Comparison of ENCODE assay signal across 30 cellular contexts in the genomic region with DNA sequence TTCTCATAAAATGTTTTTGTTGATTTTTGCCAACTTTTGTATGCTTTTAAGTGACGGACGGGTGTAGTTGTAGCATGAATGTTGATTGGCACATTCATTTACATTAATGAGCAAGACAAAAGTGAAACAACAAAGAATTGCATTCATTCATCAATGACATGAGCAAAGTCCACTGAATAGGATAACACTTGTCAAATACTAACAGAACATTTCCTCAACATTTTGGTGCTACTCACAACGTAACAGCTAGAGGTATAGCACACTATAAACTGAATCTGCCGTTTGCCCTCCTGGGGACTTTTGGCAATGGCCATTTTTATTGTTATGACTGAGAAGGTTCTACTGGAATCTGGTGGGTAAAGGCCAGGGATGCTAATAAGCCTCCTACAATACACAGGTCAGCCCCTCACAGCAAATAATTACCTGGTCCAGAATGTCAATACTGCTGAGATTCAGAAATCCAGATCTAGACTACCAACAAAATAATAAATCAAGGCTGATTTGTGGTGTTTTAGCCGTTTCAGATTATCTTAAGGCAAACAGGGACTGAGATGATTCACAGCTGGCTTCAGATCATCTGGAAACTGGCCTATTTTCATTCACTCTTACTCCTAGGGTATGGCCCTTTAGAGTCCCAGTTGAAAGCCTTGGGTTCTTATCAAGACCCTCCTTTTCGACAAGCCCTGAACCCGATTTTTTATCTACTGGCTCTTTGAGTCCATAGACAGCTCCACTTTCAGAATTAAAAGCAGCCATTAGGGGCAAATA. TPM values are rescaled to one million over a fixed set of nuclear protein-coding genes. Genes with fewer than 3 reads are reported as not detected.
DNase-seq lines count a peak whose midpoint lies in the region; ATAC-seq, FAIRE-seq and TF ChIP-seq lines count a peak whose summit lies in the region.
"Had no signal": no experiment of that assay in that cellular context is flagged by ENCODE, and none has a peak within 500 bp of the region (broad histone marks: within the 10 kb centered on the region; RNA-seq: fewer than 3 reads in every experiment).

No MANE protein-coding gene starts in this region.

- no peak overlapping the region for H3K4me3 Mint-ChIP-seq in astrocyte (ENCODE audit: unreplicated experiment)
- H3K4me3 Mint-ChIP-seq: activated naive CD8-positive, alpha-beta T cell treated with anti-CD3 and anti-CD28 coated beads, Interleukin-2, amount 50 U/mL, for 24 hours; activated T-cell treated with anti-CD3 and anti-CD28 coated beads, Interleukin-2, amount 50 U/mL, for 24 hours; effector memory CD8-positive, alpha-beta T cell had no signal

- no peaks in the 10 kb centered on the region for H3K79me2 ChIP-seq in astrocyte (ENCODE audit: insufficient read depth, low read length)

- H2AFZ ChIP-seq in astrocyte (ENCODE audit: low read depth, low read length) = no peak overlapping the region
- H2AFZ ChIP-seq: PC-9 had no signal

- no peaks in the 10 kb centered on the region for H3K9me3 Mint-ChIP-seq in astrocyte (ENCODE audit: unreplicated experiment)
- H3K9me3 Mint-ChIP-seq: activated naive CD8-positive, alpha-beta T cell treated with anti-CD3 and anti-CD28 coated beads, Interleukin-2, amount 50 U/mL, for 24 hours; activated T-cell treated with anti-CD3 and anti-CD28 coated beads, Interleukin-2, amount 50 U/mL, for 24 hours; effector memory CD8-positive, alpha-beta T cell had no signal

- H3K9ac ChIP-seq in astrocyte (ENCODE audit: low read length) = no peak overlapping the region

- no peak for TF ChIP-seq POLR2A in heart left ventricle (IDR thresholded peaks at IDR 0.05)

- no peaks in the 10 kb centered on the region for H3K9me3 ChIP-seq in heart left ventricle
- no peaks in the 10 kb centered on the region for H3K9me3 ChIP-seq in astrocyte (ENCODE audit: insufficient read depth, low read depth, low read length)
- H3K9me3 ChIP-seq: BE2C had no signal

- 66 to 73% (median 68%) methylated on average over 7 of the region's 7 CpGs for WGBS in heart left ventricle, 4 donors

- intact Hi-C loops in left ventricle myocardium superior (cut with micrococcal nuclease) (no loop called here), heart left ventricle (cut with DNase I) (no loop called here)

- no peaks in the 10 kb centered on the region for H3K36me3 ChIP-seq in heart left ventricle
- H3K36me3 ChIP-seq in astrocyte (ENCODE audit: insufficient read depth, low read length) = no peaks in the 10 kb centered on the region
- H3K36me3 ChIP-seq: BE2C had no signal

- no peaks in the 10 kb centered on the region for H4K20me1 ChIP-seq in astrocyte (ENCODE audit: insufficient read depth, low read length)

- DNase-seq in left ventricle myocardium superior (no peak), heart left ventricle (no peak), astrocyte (ENCODE audit: low read depth) (peak; percentile 62), fibroblast of villous mesenchyme (ENCODE audit: low read depth) (peak; percentile 24), NK-92 (lab: John Stamatoyannopoulos, UW; ENCODE audit: unreplicated experiment) (no peak), NCI-H446 (lab: John Stamatoyannopoulos, UW) (no peak)
- DNase-seq: activated CD4-positive, CD25-positive, alpha-beta regulatory T cell treated with anti-CD3 and anti-CD28 coated beads, Interleukin-2, amount 50 U/mL, for 72 hours; activated gamma-delta T cell treated with Interleukin-2 at 50 U/mL for 16 hours; activated naive CD8-positive, alpha-beta T cell treated with anti-CD3 and anti-CD28 coated beads, Interleukin-2, amount 50 U/mL, for 24 hours; activated T-cell treated with anti-CD3 and anti-CD28 coated beads, Interleukin-2, amount 50 U/mL, for 24 hours; BE2C; DMS153; effector memory CD8-positive, alpha-beta T cell; GDM1; HCEC 1CT; kidney; NCI-H1105; NCI-H2029; PC-9; posterior cingulate gyrus; T-helper 1 cell; trophoblast cell had no signal

- H3K36me3 Mint-ChIP-seq in astrocyte (ENCODE audit: low read depth, unreplicated experiment) = no peaks in the 10 kb centered on the region

- H3K27ac ChIP-seq in heart left ventricle (peak overlapping the region in 2 of 12 donors; percentile 26 to 32), astrocyte (ENCODE audit: low read depth, low read length) (no peak overlapping the region)
- H3K27ac ChIP-seq: coronary artery, PC-9 had no signal

- FAIRE-seq in astrocyte (lab: Jason Lieb, UNC) = no peak
- FAIRE-seq: A204.1, bronchial epithelial cell, kidney, TTC549 had no signal

- H3K27me3 ChIP-seq in heart left ventricle = no peaks in the 10 kb centered on the region
- H3K27me3 ChIP-seq in astrocyte (ENCODE audit: insufficient read depth, low read length) = peaks cover 5% of the 10 kb centered on the region

- no peak for TF ChIP-seq CTCF in heart left ventricle (IDR thresholded peaks at IDR 0.05)
- no peak for TF ChIP-seq CTCF in astrocyte (IDR thresholded peaks at IDR 0.05; ENCODE audit: insufficient read depth, low read depth, low read length)
- TF ChIP-seq CTCF in fibroblast of villous mesenchyme (IDR thresholded peaks at IDR 0.05; ENCODE audit: insufficient read depth, low read depth, low read length) = no peak

- no peak overlapping the region for H3K27ac Mint-ChIP-seq in astrocyte (ENCODE audit: unreplicated experiment)
- H3K27ac Mint-ChIP-seq: activated naive CD8-positive, alpha-beta T cell treated with anti-CD3 and anti-CD28 coated beads, Interleukin-2, amount 50 U/mL, for 24 hours; activated T-cell treated with anti-CD3 and anti-CD28 coated beads, Interleukin-2, amount 50 U/mL, for 24 hours; effector memory CD8-positive, alpha-beta T cell had no signal

- ATAC-seq in left ventricle myocardium superior (peak; percentile 56), heart left ventricle (no peak), HG03280 (IDR thresholded peaks at IDR 0.05; ENCODE audit: unreplicated experiment) (no peak), SK-N-SH treated with all-trans-retinoic acid at 6 μM for 48 hours (no peak)
- ATAC-seq: activated naive CD8-positive, alpha-beta T cell treated with anti-CD3 and anti-CD28 coated beads, Interleukin-2, amount 50 U/mL, for 24 hours; effector memory CD8-positive, alpha-beta T cell; esophagus mucosa had no signal

- H3K4me1 Mint-ChIP-seq in astrocyte (ENCODE audit: low read depth, unreplicated experiment) = peaks cover 4% of the 10 kb centered on the region
- H3K4me1 Mint-ChIP-seq: activated naive CD8-positive, alpha-beta T cell treated with anti-CD3 and anti-CD28 coated beads, Interleukin-2, amount 50 U/mL, for 24 hours had no signal

- no peak overlapping the region for H3K4me3 ChIP-seq in heart left ventricle
- H3K4me3 ChIP-seq in astrocyte (ENCODE audit: insufficient read depth, low read depth, low read length) = no peak overlapping the region
- no peak overlapping the region for H3K4me3 ChIP-seq in fibroblast of villous mesenchyme (ENCODE audit: low read depth, low read length)
- H3K4me3 ChIP-seq: coronary artery, lung, PC-9 had no signal

- peaks cover 0 to 4% (median 0%) of the 10 kb centered on the region in 12 donors for H3K4me1 ChIP-seq in heart left ventricle
- no peaks in the 10 kb centered on the region for H3K4me1 ChIP-seq in astrocyte (ENCODE audit: insufficient read depth, low read length)
- H3K4me1 ChIP-seq: BE2C had no signal

- no peak overlapping the region for H3K4me2 ChIP-seq in astrocyte (ENCODE audit: low read length)
- H3K4me2 ChIP-seq: PC-9 had no signal

- peaks cover 18% of the 10 kb centered on the region for H3K27me3 Mint-ChIP-seq in astrocyte (ENCODE audit: low read depth, unreplicated experiment)

TF ChIP-seq in SK-N-SH treated with all-trans-retinoic acid at 6 μM for 48 hours, 23 proteins besides CTCF, POLR2A, EP300 and RAD21:
- TF ChIP-seq BACH2 (CRISPR knock-in tag; IDR thresholded peaks at IDR 0.05; ENCODE audit: borderline replicate concordance) = no peak
- TF ChIP-seq ARNTL (CRISPR knock-in tag; IDR thresholded peaks at IDR 0.05; ENCODE audit: borderline replicate concordance, low read depth) = no peak
- no peak for TF ChIP-seq TCF4 (CRISPR knock-in tag; IDR thresholded peaks at IDR 0.05; ENCODE audit: borderline replicate concordance)
- no peak for TF ChIP-seq TOX (CRISPR knock-in tag; IDR thresholded peaks at IDR 0.05; ENCODE audit: borderline replicate concordance)
- TF ChIP-seq, protein P1, sequence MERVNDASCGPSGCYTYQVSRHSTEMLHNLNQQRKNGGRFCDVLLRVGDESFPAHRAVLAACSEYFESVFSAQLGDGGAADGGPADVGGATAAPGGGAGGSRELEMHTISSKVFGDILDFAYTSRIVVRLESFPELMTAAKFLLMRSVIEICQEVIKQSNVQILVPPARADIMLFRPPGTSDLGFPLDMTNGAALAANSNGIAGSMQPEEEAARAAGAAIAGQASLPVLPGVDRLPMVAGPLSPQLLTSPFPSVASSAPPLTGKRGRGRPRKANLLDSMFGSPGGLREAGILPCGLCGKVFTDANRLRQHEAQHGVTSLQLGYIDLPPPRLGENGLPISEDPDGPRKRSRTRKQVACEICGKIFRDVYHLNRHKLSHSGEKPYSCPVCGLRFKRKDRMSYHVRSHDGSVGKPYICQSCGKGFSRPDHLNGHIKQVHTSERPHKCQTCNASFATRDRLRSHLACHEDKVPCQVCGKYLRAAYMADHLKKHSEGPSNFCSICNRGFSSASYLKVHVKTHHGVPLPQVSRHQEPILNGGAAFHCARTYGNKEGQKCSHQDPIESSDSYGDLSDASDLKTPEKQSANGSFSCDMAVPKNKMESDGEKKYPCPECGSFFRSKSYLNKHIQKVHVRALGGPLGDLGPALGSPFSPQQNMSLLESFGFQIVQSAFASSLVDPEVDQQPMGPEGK (CRISPR knock-in tag; IDR thresholded peaks at IDR 0.05; ENCODE audit: borderline replicate concordance) = no peak
- TF ChIP-seq, protein P2, sequence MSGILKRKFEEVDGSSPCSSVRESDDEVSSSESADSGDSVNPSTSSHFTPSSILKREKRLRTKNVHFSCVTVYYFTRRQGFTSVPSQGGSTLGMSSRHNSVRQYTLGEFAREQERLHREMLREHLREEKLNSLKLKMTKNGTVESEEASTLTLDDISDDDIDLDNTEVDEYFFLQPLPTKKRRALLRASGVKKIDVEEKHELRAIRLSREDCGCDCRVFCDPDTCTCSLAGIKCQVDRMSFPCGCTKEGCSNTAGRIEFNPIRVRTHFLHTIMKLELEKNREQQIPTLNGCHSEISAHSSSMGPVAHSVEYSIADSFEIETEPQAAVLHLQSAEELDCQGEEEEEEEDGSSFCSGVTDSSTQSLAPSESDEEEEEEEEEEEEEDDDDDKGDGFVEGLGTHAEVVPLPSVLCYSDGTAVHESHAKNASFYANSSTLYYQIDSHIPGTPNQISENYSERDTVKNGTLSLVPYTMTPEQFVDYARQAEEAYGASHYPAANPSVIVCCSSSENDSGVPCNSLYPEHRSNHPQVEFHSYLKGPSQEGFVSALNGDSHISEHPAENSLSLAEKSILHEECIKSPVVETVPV (CRISPR knock-in tag; IDR thresholded peaks at IDR 0.05) = no peak
- no peak for TF ChIP-seq ESRRG (CRISPR knock-in tag; IDR thresholded peaks at IDR 0.05)
- TF ChIP-seq ZFP3 (CRISPR knock-in tag; IDR thresholded peaks at IDR 0.05) = no peak

RNA-seq across cellular contexts. Expression of a gene that starts 22.5 kb away (rescaled TPM):
- total RNA-seq in left ventricle myocardium superior = 5.5 TPM
- 10 to 100 TPM in 1 of 9 donors, 1 to 10 TPM in 8; 1.9 to 25.5 (median 4.3) TPM for total RNA-seq in heart left ventricle
- 1 to 10 TPM; 4.4 to 5.1 TPM for polyA plus RNA-seq in heart left ventricle
- total RNA-seq in astrocyte = 1.6 and 2.4 TPM in 2 replicates
- total RNA-seq in fibroblast of villous mesenchyme = 35.8 and 42.7 TPM in 2 replicates

Comparison
In these comparisons a context has a peak if more than half of its experiments do, and no peak if none do; other contexts are left out.
1. DNase-seq: peak in astrocyte (single experiment) and fibroblast of villous mesenchyme (single experiment); none in left ventricle myocardium superior (single experiment), heart left ventricle (0 of 5), NK-92 (single experiment) and NCI-H446 (0 of 2).